In the genomic region with DNA sequence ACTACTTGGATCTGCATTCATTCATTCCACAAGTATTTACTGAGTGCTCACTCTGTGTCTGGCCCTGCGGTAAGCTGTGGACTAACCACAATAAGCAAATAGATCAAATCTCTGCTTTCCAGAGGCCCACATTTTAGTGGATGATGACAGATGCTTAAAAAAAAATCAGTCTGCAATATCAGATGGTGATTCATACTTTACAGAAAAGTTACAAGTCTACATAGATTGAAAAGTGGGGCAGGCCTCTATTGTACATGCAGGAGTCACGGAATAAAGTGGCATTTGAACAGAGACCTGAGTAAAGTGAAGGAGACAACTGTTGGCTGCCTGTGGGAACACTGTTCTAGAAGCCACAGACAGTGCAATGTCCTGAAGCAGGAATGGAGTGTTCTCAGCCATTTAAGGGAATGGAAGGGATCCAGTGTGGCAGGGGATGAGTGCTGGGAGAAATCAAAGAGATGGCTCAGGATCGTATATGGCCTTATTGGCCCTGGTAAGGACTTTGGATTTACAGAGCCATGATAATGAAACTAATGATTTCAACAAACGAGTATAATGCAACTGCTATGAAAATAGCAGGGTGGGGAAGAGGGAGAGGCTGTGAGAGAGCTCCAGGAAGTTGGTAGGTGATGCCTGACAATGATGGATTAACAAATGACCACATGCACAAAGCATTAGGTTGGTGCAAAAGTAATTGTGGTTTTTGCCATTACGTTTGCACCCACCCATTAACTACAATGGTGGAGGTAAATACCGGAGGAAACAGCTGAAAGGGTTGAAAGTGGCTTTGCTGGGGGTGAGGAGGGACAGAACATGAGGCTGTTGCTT, we compare ENCODE assay signal across 8 cellular contexts. TPM values are rescaled to one million over a fixed set of nuclear protein-coding genes. Genes with fewer than 3 reads are reported as not detected.
A peak's percentile ranks its signal among the peaks of the same experiment; 100 is the strongest.
DNase-seq lines count a peak whose midpoint lies in the region; ATAC-seq and TF ChIP-seq lines count a peak whose summit lies in the region.

No MANE protein-coding gene starts in this region.

- in situ Hi-C loops in GM13977 (cut with MboI; ENCODE audit: low pct_unique_long_range_greater_than_20kb, low sequenced_read_pairs, unreplicated experiment), result no loop called here

- H3K4me1 ChIP-seq in upper lobe of right lung, result peaks cover 6% of the 10 kb centered on the region
- H3K4me1 ChIP-seq in testis, result no peaks in the 10 kb centered on the region

- H3K36me3 ChIP-seq in upper lobe of right lung (no peaks in the 10 kb centered on the region), testis (ENCODE audit: low read depth, missing control alignments) (no peaks in the 10 kb centered on the region)

- intact Hi-C loops in upper lobe of right lung (cut with DNase I) (no loop called here), testis (cut with DNase I; ENCODE audit: low total_unique reads) (no loop called here)

- no peaks in the 10 kb centered on the region for H3K27me3 ChIP-seq in upper lobe of right lung
- no peaks in the 10 kb centered on the region for H3K27me3 ChIP-seq in testis

- WGBS in testis, 2 donors, result 78 to 79% methylated on average over 6 of the region's 6 CpGs

- peak; percentile 17 for DNase-seq in stimulated activated CD4-positive, alpha-beta T cell treated with anti-CD3 and anti-CD28 coated beads, Interleukin-1b, Interleukin-23, amount 100 ng/mL, for 48 hours
- DNase-seq in stimulated activated CD4-positive, alpha-beta T cell treated with anti-CD3 and anti-CD28 coated beads, Interleukin-2, amount 100 ng/mL, for 24 hours, result no peak
- DNase-seq in RPMI7951 (ENCODE audit: low read depth) (peak; percentile 95), fibroblast of peridontal ligament (ENCODE audit: extremely low read depth) (peak; percentile 97), upper lobe of right lung (no peak), mesenteric fat pad (ENCODE audit: low spot score) (no peak), GM13977 (ENCODE audit: low spot score) (no peak), testis (no peak)

- no peak for TF ChIP-seq POLR2A in testis (IDR thresholded peaks at IDR 0.05)

- TF ChIP-seq CTCF in upper lobe of right lung (IDR thresholded peaks at IDR 0.05) (no peak), GM13977 (IDR thresholded peaks at IDR 0.05; ENCODE audit: extremely low read depth, insufficient read depth, missing control alignments) (no peak), testis (IDR thresholded peaks at IDR 0.05) (no peak)

- H3K4me3 ChIP-seq in upper lobe of right lung (no peak overlapping the region), testis (no peak overlapping the region)

- H3K27ac ChIP-seq in upper lobe of right lung, result peak overlapping the region; percentile 42
- H3K27ac ChIP-seq in testis, result no peak overlapping the region

- ATAC-seq in upper lobe of right lung, result peak; percentile 90

- H3K9me3 ChIP-seq in upper lobe of right lung (no peaks in the 10 kb centered on the region), testis (no peaks in the 10 kb centered on the region)

RNA-seq across cellular contexts. Expression of gene TMEM45B, which starts 31.1 kb away (rescaled TPM):
- total RNA-seq in RPMI7951 (2014; rRNA removed; shearing (Covaris generic)), result not detected in 2 replicates
- total RNA-seq in upper lobe of right lung (16.4 TPM), mesenteric fat pad (0.87 TPM), testis (under 1 TPM in 1 of 2 donors, not detected in 1; 0.12 TPM)
- 0.54 TPM for polyA plus RNA-seq in testis (ENCODE audit: insufficient read depth, low read depth, low replicate concordance)

RNA-seq across cellular contexts. Expression of gene NFRKB, which starts 48.7 kb away (rescaled TPM):
- 13.8 and 18.5 TPM in 2 replicates for total RNA-seq in RPMI7951 (2014; rRNA removed; shearing (Covaris generic))
- total RNA-seq in upper lobe of right lung, result 22.3 TPM
- total RNA-seq in mesenteric fat pad, result 17.7 TPM
- total RNA-seq in testis, result 10 to 100 TPM; 61.2 to 81.3 TPM
- 48.1 TPM for polyA plus RNA-seq in testis (ENCODE audit: insufficient read depth, low read depth, low replicate concordance)

Comparison
In these comparisons a context has a peak if more than half of its experiments do, and no peak if none do; other contexts are left out.
1. DNase-seq: peak in stimulated activated CD4-positive, alpha-beta T cell treated with anti-CD3 and anti-CD28 coated beads, Interleukin-1b, Interleukin-23, amount 100 ng/mL, for 48 hours (single experiment), RPMI7951 (single experiment) and fibroblast of peridontal ligament (single experiment); none in stimulated activated CD4-positive, alpha-beta T cell treated with anti-CD3 and anti-CD28 coated beads, Interleukin-2, amount 100 ng/mL, for 24 hours (0 of 2), upper lobe of right lung (single experiment), mesenteric fat pad (single experiment), GM13977 (single experiment) and testis (single experiment).